ENCODE assay signal across 1 cellular context in genomic region chr3:16419640-16420039, GRCh38.
A peak's percentile ranks its signal among the peaks of the same experiment; 100 is the strongest.
TF ChIP-seq lines count a peak whose summit lies in the region.

No MANE protein-coding gene starts in this region.

TF ChIP-seq in endothelial cell of umbilical vein, 7 proteins besides CTCF, POLR2A, EP300 and RAD21:
- peak; percentile 16 for TF ChIP-seq FOS (IDR thresholded peaks at IDR 0.05; ENCODE audit: borderline replicate concordance, insufficient read depth, low read length)
- TF ChIP-seq MAX (IDR thresholded peaks at IDR 0.05; ENCODE audit: insufficient read depth, insufficient read length): no peak
